8 cellular contexts compared by ENCODE assay signal in the genomic region with DNA sequence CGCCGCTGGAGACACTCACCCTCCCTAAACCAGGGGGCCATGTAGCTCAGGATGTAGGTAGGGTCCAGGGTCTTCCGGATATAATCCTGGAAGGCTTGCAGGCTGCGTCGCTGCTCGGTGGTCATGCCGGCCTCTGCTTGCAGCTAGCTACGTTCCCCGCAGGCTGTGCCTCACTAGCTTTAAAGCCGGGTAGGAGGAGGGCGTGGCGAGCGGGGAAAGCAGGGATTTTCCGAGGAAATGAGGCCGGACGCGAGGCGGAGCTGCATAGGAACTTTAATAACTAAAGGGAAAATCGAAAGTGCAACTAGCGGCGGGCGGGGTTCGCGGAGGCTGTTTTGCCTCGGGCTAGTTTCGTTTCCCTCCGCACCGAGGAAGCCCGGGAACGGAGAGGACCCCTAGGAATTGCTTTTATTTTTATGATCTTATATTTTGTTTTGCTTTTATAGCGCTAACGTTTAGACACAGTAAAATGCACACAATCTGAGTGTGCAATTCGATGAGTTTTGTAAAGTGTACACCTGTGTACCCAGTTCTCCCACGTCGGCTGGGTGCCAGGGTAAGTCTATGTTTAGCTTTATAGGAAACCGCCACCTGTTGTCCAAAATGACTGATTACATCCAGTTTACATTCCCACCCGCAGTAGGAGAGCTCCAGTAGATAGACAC. TPM values are rescaled to one million over a fixed set of nuclear protein-coding genes. Genes with fewer than 3 reads are reported as not detected.
DNase-seq lines count a peak whose midpoint lies in the region; ATAC-seq and TF ChIP-seq lines count a peak whose summit lies in the region.

A gene (minus strand): TSS at position 155 of the 665 bp plus-strand sequence. CDS start 30 bp downstream, at position 125.

- TF ChIP-seq POLR2A in esophagus squamous epithelium (IDR thresholded peaks at IDR 0.05) = peak in 3 of 4 donors; percentile 36 to 49 (median 41)

- H3K27ac Mint-ChIP-seq in naive B cell = peak within 1 kb of the TSS; percentile 93 to 98 (median 95)
- peak within 1 kb of the TSS; percentile 96 for H3K27ac Mint-ChIP-seq in stimulated activated memory B cell treated with anti-CD40 and anti-IgM and Interleukin-4, amounts not matched to agents 10 μg/mL and 1 μg/mL and 100 μg/mL, for 72 hours

- peak; percentile 68 for ATAC-seq in GM21526 (IDR thresholded peaks at IDR 0.05; ENCODE audit: low FRiP score, unreplicated experiment)
- ATAC-seq in naive B cell (ENCODE audit: low read depth in 2 of 2) = peak; percentile 80 to 84
- ATAC-seq in stimulated activated memory B cell treated with anti-CD40 and anti-IgM and Interleukin-4, amounts not matched to agents 10 μg/mL and 1 μg/mL and 100 μg/mL, for 72 hours = peak; percentile 80

- peak; percentile 87 for DNase-seq in DMS153 (lab: John Stamatoyannopoulos, UW)
- peak; percentile 16 for DNase-seq in HuH-7.5 (ENCODE audit: low spot score)
- DNase-seq in OCI-M1 (lab: John Stamatoyannopoulos, UW) = peak; percentile 96
- DNase-seq in activated T-cell treated with anti-CD3 and anti-CD28 coated beads, Interleukin-2, amount 50 U/mL, for 48 hours = peak; percentile 77 to 78
- peak; percentile 16 for DNase-seq in esophagus squamous epithelium (lab: John Stamatoyannopoulos, UW)
- peak; percentile 68 for DNase-seq in naive B cell

- H3K4me1 Mint-ChIP-seq in naive B cell = peaks cover 30 to 51% (median 32%) of the 10 kb centered on the region in 3 donors
- peaks cover 36% of the 10 kb centered on the region for H3K4me1 Mint-ChIP-seq in stimulated activated memory B cell treated with anti-CD40 and anti-IgM and Interleukin-4, amounts not matched to agents 10 μg/mL and 1 μg/mL and 100 μg/mL, for 72 hours

- H3K4me1 ChIP-seq in esophagus squamous epithelium = peaks cover 9 to 33% (median 16%) of the 10 kb centered on the region in 3 donors

- peak within 1 kb of the TSS; percentile 58 to 88 (median 74) for H3K4me3 ChIP-seq in esophagus squamous epithelium

- H3K36me3 ChIP-seq in esophagus squamous epithelium = no peaks in the 10 kb centered on the region

- peak within 1 kb of the TSS; percentile 94 to 100 (median 98) for H3K4me3 Mint-ChIP-seq in naive B cell
- H3K4me3 Mint-ChIP-seq in stimulated activated memory B cell treated with anti-CD40 and anti-IgM and Interleukin-4, amounts not matched to agents 10 μg/mL and 1 μg/mL and 100 μg/mL, for 72 hours = peak within 1 kb of the TSS; percentile 97

- peak within 1 kb of the TSS; percentile 85 to 94 (median 92) for H3K27ac ChIP-seq in esophagus squamous epithelium

- H3K27me3 Mint-ChIP-seq in naive B cell = no peaks in the 10 kb centered on the region
- no peaks in the 10 kb centered on the region for H3K27me3 Mint-ChIP-seq in stimulated activated memory B cell treated with anti-CD40 and anti-IgM and Interleukin-4, amounts not matched to agents 10 μg/mL and 1 μg/mL and 100 μg/mL, for 72 hours

- 0 to 1% methylated on average over 26 to 35 of the region's 37 CpGs for WGBS in esophagus squamous epithelium, 2 donors

- H3K27me3 ChIP-seq in esophagus squamous epithelium = no peaks in the 10 kb centered on the region

- TF ChIP-seq CTCF in esophagus squamous epithelium (IDR thresholded peaks at IDR 0.05) = peak; percentile 9 to 67 (median 46)

- H3K36me3 Mint-ChIP-seq in naive B cell = peaks cover 8 to 12% of the 10 kb centered on the region in 2 donors
- peaks cover 25% of the 10 kb centered on the region for H3K36me3 Mint-ChIP-seq in stimulated activated memory B cell treated with anti-CD40 and anti-IgM and Interleukin-4, amounts not matched to agents 10 μg/mL and 1 μg/mL and 100 μg/mL, for 72 hours

- no peaks in the 10 kb centered on the region for H3K9me3 ChIP-seq in esophagus squamous epithelium

- H3K9me3 Mint-ChIP-seq in naive B cell = peaks cover 0 to 6% (median 3%) of the 10 kb centered on the region in 7 donors
- peaks cover 8% of the 10 kb centered on the region for H3K9me3 Mint-ChIP-seq in stimulated activated memory B cell treated with anti-CD40 and anti-IgM and Interleukin-4, amounts not matched to agents 10 μg/mL and 1 μg/mL and 100 μg/mL, for 72 hours

- intact Hi-C loops in esophagus squamous epithelium (cut with DNase I) = loop anchor here (5.0 kb wide), 1 partner anchor 144 kb away; a partner anchor contains a TSS

RNA-seq across cellular contexts. Expression of the gene that starts here (rescaled TPM):
- total RNA-seq in esophagus squamous epithelium = 10 to 100 TPM in 1 of 4 donors, 1 to 10 TPM in 3; 6.5 to 10.4 (median 8.4) TPM
- polyA plus RNA-seq in naive B cell (ENCODE audit: low read depth in 6 of 6) = 10 to 100 TPM in 5 of 6 donors, 1 to 10 TPM in 1; 7.9 to 21.5 (median 17.9) TPM

Comparison
In these comparisons a context has a peak if more than half of its experiments do, and no peak if none do; other contexts are left out.
1. Peak in every context shown above with its lines: DNase-seq, ATAC-seq, H3K4me3 ChIP-seq and H3K27ac ChIP-seq.
2. DNase-seq: peak in every context shown above with its lines; median percentile 96 in OCI-M1; 87 in DMS153; 78 in activated T-cell treated with anti-CD3 and anti-CD28 coated beads, Interleukin-2, amount 50 U/mL, for 48 hours; 68 in naive B cell; 16 in HuH-7.5; 16 in esophagus squamous epithelium.